ENCODE assay signal across 9 cellular contexts in genomic region chr5:6659941-6660684, GRCh38.
DNase-seq lines count a peak whose midpoint lies in the region; ATAC-seq lines count a peak whose summit lies in the region.
"Had no signal": no experiment of that assay in that cellular context is flagged by ENCODE, and none has a peak within 500 bp of the region (broad histone marks: within the 10 kb centered on the region; RNA-seq: fewer than 3 reads in every experiment).

No MANE protein-coding gene starts in this region.

- H3K27ac Mint-ChIP-seq in memory B cell, result peak overlapping the region; percentile 97

- H3K27me3 Mint-ChIP-seq in memory B cell, result no peaks in the 10 kb centered on the region

- peaks cover 16% of the 10 kb centered on the region for H3K4me1 Mint-ChIP-seq in memory B cell
- H3K4me1 Mint-ChIP-seq: endodermal cell had no signal

- peak overlapping the region; percentile 87 for H3K4me3 Mint-ChIP-seq in memory B cell
- H3K4me3 Mint-ChIP-seq: endodermal cell had no signal

- H3K9me3 Mint-ChIP-seq in memory B cell, result peaks cover 10% of the 10 kb centered on the region
- H3K9me3 Mint-ChIP-seq: endodermal cell had no signal

- H3K36me3 Mint-ChIP-seq in memory B cell, result peaks cover 36% of the 10 kb centered on the region

- ATAC-seq in GM18858 (IDR thresholded peaks at IDR 0.05; ENCODE audit: unreplicated experiment) (peak; percentile 82), GM21515 (IDR thresholded peaks at IDR 0.05; ENCODE audit: unreplicated experiment) (peak; percentile 72), HG03432 (IDR thresholded peaks at IDR 0.05; ENCODE audit: unreplicated experiment) (peak; percentile 82), memory B cell (ENCODE audit: low read depth) (peak; percentile 84)

- DNase-seq in memory B cell (ENCODE audit: low spot score in 2 of 2) (peak; percentile 41 to 46), DMS114 treated with DMSO at 0.1 percent for 48 hours (lab: John Stamatoyannopoulos, UW; ENCODE audit: unreplicated experiment) (no peak), NCI-H226 (no peak), NCI-H128 (lab: John Stamatoyannopoulos, UW; ENCODE audit: unreplicated experiment) (no peak)
- DNase-seq: endodermal cell, NCI-H2227 treated with DMSO at 0.1 percent for 48 hours had no signal

Comparison
In these comparisons a context has a peak if more than half of its experiments do, and no peak if none do; other contexts are left out.
1. DNase-seq: peak in memory B cell (2 of 2); none in DMS114 treated with DMSO at 0.1 percent for 48 hours (single experiment), NCI-H226 (single experiment) and NCI-H128 (single experiment).
2. Peak in every context shown above with its lines, with median percentiles within 50 percentile points of each other: ATAC-seq.